Comparison of ENCODE assay signal across 29 cellular contexts in the genomic region with DNA sequence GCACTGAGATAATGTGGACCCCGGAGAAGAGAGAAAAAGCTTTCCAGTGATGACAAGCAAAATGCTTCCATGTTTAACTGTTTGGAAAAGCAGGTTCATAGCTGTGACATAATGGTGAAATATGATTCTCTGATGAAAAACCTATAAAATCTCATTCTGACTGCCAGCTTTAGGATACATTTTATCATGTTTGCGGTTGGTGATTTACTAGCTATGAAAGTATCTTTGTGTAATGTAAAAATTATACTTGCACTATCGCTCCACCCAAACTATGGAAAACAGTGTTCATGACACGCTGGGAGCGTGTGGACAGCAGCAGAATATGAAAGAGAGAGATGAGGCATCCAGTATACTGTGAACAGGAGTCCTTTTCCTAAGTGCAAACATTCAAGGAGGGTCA.
"Had no signal": no experiment of that assay in that cellular context is flagged by ENCODE, and none has a peak within 500 bp of the region (broad histone marks: within the 10 kb centered on the region; RNA-seq: fewer than 3 reads in every experiment).

No MANE protein-coding gene starts in this region.

- H3K4me3 Mint-ChIP-seq: activated CD4-positive, alpha-beta memory T cell treated with anti-CD3 and anti-CD28 coated beads, Interleukin-2, amount 10 ng/mL, durations not matched to agents 7 days and 5 days; activated CD4-positive, alpha-beta T cell treated with anti-CD3 and anti-CD28 coated beads, Interleukin-2, amount 10 ng/mL, durations not matched to agents 7 days and 5 days; activated naive CD8-positive, alpha-beta T cell; activated T-cell treated with anti-CD3 and anti-CD28 coated beads, Interleukin-2, amount 50 U/mL, for 24 hours; activated T-cell treated with anti-CD3 and anti-CD28 coated beads, Interleukin-2, amount 50 U/mL, for 72 hours; activated T-helper 17 cell treated with anti-CD3 and anti-CD28 coated beads, Interleukin-2, amount 50 U/mL, for 72 hours; central memory CD8-positive, alpha-beta T cell; dendritic cell treated with granulocyte-macrophage colony-stimulating factor and Interleukin-4, amounts not matched to agents 40 ng/mL and 50 ng/mL, for 4 days; endodermal cell; WTC11 had no signal

- H3K36me3 ChIP-seq: brain microvascular endothelial cell had no signal

- H3K4me3 ChIP-seq: coronary artery, dorsolateral prefrontal cortex had no signal

- H3K27ac ChIP-seq: brain microvascular endothelial cell, coronary artery, dorsolateral prefrontal cortex had no signal

- H3K9me3 Mint-ChIP-seq: endodermal cell had no signal

- H3K27me3 Mint-ChIP-seq: activated CD4-positive, alpha-beta memory T cell treated with anti-CD3 and anti-CD28 coated beads, Interleukin-2, amount 10 ng/mL, durations not matched to agents 7 days and 5 days; activated CD4-positive, alpha-beta T cell treated with anti-CD3 and anti-CD28 coated beads, Interleukin-2, amount 10 ng/mL, durations not matched to agents 7 days and 5 days; activated naive CD8-positive, alpha-beta T cell; activated T-cell treated with anti-CD3 and anti-CD28 coated beads, Interleukin-2, amount 50 U/mL, for 24 hours; activated T-helper 17 cell treated with anti-CD3 and anti-CD28 coated beads, Interleukin-2, amount 50 U/mL, for 72 hours; central memory CD8-positive, alpha-beta T cell; dendritic cell treated with granulocyte-macrophage colony-stimulating factor and Interleukin-4, amounts not matched to agents 40 ng/mL and 50 ng/mL, for 4 days had no signal

- ATAC-seq: activated T-cell treated with anti-CD3 and anti-CD28 coated beads, Interleukin-2, amount 50 U/mL, for 72 hours; activated T-helper 17 cell treated with anti-CD3 and anti-CD28 coated beads, Interleukin-2, amount 50 U/mL, for 72 hours; esophagus mucosa; WTC11 had no signal

- DNase-seq: activated CD4-positive, alpha-beta memory T cell treated with anti-CD3 and anti-CD28 coated beads, Interleukin-2, amount 10 ng/mL, durations not matched to agents 7 days and 5 days; activated CD4-positive, alpha-beta T cell treated with anti-CD3 and anti-CD28 coated beads for 1 hour; activated CD4-positive, alpha-beta T cell treated with anti-CD3 and anti-CD28 coated beads for 4 hours; activated CD4-positive, alpha-beta T cell treated with anti-CD3 and anti-CD28 coated beads, Interleukin-2, amount 10 ng/mL, durations not matched to agents 7 days and 5 days; activated CD4-positive, alpha-beta T cell treated with anti-CD3 and anti-CD28 coated beads, Interleukin-2, amount 50 U/mL, for 4 hours; activated CD8-positive, alpha-beta memory T cell treated with anti-CD3 and anti-CD28 coated beads, Interleukin-2, amount 50 U/mL, for 48 hours; activated effector memory CD4-positive, alpha-beta T cell treated with Interleukin-2 at 50 U/mL for 16 hours; activated gamma-delta T cell treated with Interleukin-2 at 50 U/mL for 16 hours; activated naive CD4-positive, alpha-beta T cell treated with anti-CD3 and anti-CD28 coated beads, Interleukin-2, amount 50 U/mL, for 16 hours; activated naive CD4-positive, alpha-beta T cell treated with Interleukin-2 at 50 U/mL for 16 hours; activated T-cell treated with anti-CD3 and anti-CD28 coated beads for 4 hours; activated T-cell treated with anti-CD3 and anti-CD28 coated beads, Interleukin-2, amount 50 U/mL, for 24 hours; activated T-cell treated with anti-CD3 and anti-CD28 coated beads, Interleukin-2, amount 50 U/mL, for 72 hours; amniotic stem cell; anterior cingulate cortex; brain microvascular endothelial cell; dorsolateral prefrontal cortex; effector memory CD4-positive, alpha-beta T cell; endodermal cell; foreskin fibroblast; head of caudate nucleus; hippocampal formation had no signal

- H3K4me1 Mint-ChIP-seq: activated CD4-positive, alpha-beta memory T cell treated with anti-CD3 and anti-CD28 coated beads, Interleukin-2, amount 10 ng/mL, durations not matched to agents 7 days and 5 days; activated CD4-positive, alpha-beta T cell treated with anti-CD3 and anti-CD28 coated beads, Interleukin-2, amount 10 ng/mL, durations not matched to agents 7 days and 5 days; activated T-helper 17 cell treated with anti-CD3 and anti-CD28 coated beads, Interleukin-2, amount 50 U/mL, for 72 hours; central memory CD8-positive, alpha-beta T cell; endodermal cell; WTC11 had no signal

- H3K36me3 Mint-ChIP-seq: activated naive CD8-positive, alpha-beta T cell had no signal

- H3K27me3 ChIP-seq: brain microvascular endothelial cell had no signal

- H3K27ac Mint-ChIP-seq: activated CD4-positive, alpha-beta memory T cell treated with anti-CD3 and anti-CD28 coated beads, Interleukin-2, amount 10 ng/mL, durations not matched to agents 7 days and 5 days; activated CD4-positive, alpha-beta T cell treated with anti-CD3 and anti-CD28 coated beads, Interleukin-2, amount 10 ng/mL, durations not matched to agents 7 days and 5 days; activated naive CD8-positive, alpha-beta T cell; activated T-cell treated with anti-CD3 and anti-CD28 coated beads, Interleukin-2, amount 50 U/mL, for 24 hours; activated T-cell treated with anti-CD3 and anti-CD28 coated beads, Interleukin-2, amount 50 U/mL, for 72 hours; activated T-helper 17 cell treated with anti-CD3 and anti-CD28 coated beads, Interleukin-2, amount 50 U/mL, for 72 hours; dendritic cell treated with granulocyte-macrophage colony-stimulating factor and Interleukin-4, amounts not matched to agents 40 ng/mL and 50 ng/mL, for 4 days; endodermal cell; WTC11 had no signal
